Comparison of ENCODE assay signal across 17 cellular contexts in the genomic region with DNA sequence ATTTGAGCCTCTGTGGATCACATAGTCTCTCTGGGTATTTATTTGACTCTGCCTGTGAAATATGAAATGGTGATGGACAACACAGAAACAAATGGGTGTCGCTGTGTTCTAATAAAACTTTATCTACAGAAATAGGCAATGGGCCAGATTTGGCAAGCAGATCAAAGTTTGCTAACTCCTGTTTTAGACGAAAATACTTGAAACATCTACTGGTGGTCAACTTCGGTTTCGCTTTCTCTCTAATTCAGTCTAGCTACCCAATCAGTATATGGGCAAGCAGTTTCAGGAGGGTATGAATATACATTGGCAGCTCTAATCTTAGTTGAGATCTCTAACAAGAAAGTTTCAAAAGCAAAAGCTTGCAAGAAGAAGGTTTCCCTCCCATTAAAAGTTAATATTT.
A peak's percentile ranks its signal among the peaks of the same experiment; 100 is the strongest.
DNase-seq lines count a peak whose midpoint lies in the region; ATAC-seq and TF ChIP-seq lines count a peak whose summit lies in the region.
"Had no signal": no experiment of that assay in that cellular context is flagged by ENCODE, and none has a peak within 500 bp of the region (broad histone marks: within the 10 kb centered on the region; RNA-seq: fewer than 3 reads in every experiment).

No MANE protein-coding gene starts in this region.

- intact Hi-C loops in posterior vena cava (cut with DNase I), result no loop called here

- H3K4me1 ChIP-seq in SJCRH30, result no peaks in the 10 kb centered on the region
- H3K4me1 ChIP-seq: BLaER1 had no signal

- ATAC-seq in GM19043 (IDR thresholded peaks at IDR 0.05; ENCODE audit: low read depth, unreplicated experiment) (peak; percentile 97), GM21619 (IDR thresholded peaks at IDR 0.05; ENCODE audit: unreplicated experiment) (peak; percentile 87), HG03196 (IDR thresholded peaks at IDR 0.05; ENCODE audit: unreplicated experiment) (peak; percentile 90), SK-N-SH treated with all-trans-retinoic acid at 6 μM for 48 hours (no peak)
- ATAC-seq: left cardiac atrium, mucosa of descending colon, Panc1, sciatic nerve had no signal

- DNase-seq in SJCRH30, result no peak
- DNase-seq in posterior vena cava (ENCODE audit: low spot score), result no peak
- no peak for DNase-seq in occipital lobe (lab: John Stamatoyannopoulos, UW)
- DNase-seq: activated CD4-positive, alpha-beta memory T cell treated with anti-CD3 and anti-CD28 coated beads for 36 hours; central memory CD4-positive, alpha-beta T cell; left cardiac atrium; MG63; mucosa of descending colon; NCI-H2081; NCI-H526 had no signal

- no peak overlapping the region for H3K27ac ChIP-seq in SJCRH30
- H3K27ac ChIP-seq: BLaER1 had no signal

- no peaks in the 10 kb centered on the region for H3K27me3 ChIP-seq in SJCRH30
- H3K27me3 ChIP-seq: BLaER1, MG63 had no signal

- H3K36me3 ChIP-seq in SJCRH30, result no peaks in the 10 kb centered on the region
- H3K36me3 ChIP-seq: BLaER1, MG63 had no signal

- H3K9me3 ChIP-seq in SJCRH30 (replicated peaks), result no peaks in the 10 kb centered on the region
- H3K9me3 ChIP-seq: MG63, mucosa of descending colon had no signal

- H3K4me3 ChIP-seq in SJCRH30, result no peak overlapping the region
- H3K4me3 ChIP-seq: BLaER1, MG63, mucosa of descending colon had no signal

TF ChIP-seq in SK-N-SH treated with all-trans-retinoic acid at 6 μM for 48 hours, 23 proteins besides CTCF, POLR2A, EP300 and RAD21:
- TF ChIP-seq ZFP3 (CRISPR knock-in tag; IDR thresholded peaks at IDR 0.05), result no peak
- no peak for TF ChIP-seq CSDC2 (CRISPR knock-in tag; IDR thresholded peaks at IDR 0.05)
- TF ChIP-seq ZC3H10 (CRISPR knock-in tag; IDR thresholded peaks at IDR 0.05), result no peak
- no peak for TF ChIP-seq ESRRG (CRISPR knock-in tag; IDR thresholded peaks at IDR 0.05)
- TF ChIP-seq ZNF70 (CRISPR knock-in tag; IDR thresholded peaks at IDR 0.05), result no peak
- no peak for TF ChIP-seq ZNF565 (CRISPR knock-in tag; conservative IDR thresholded peaks at IDR 0.05; ENCODE audit: low read depth)
- TF ChIP-seq TOX (CRISPR knock-in tag; IDR thresholded peaks at IDR 0.05; ENCODE audit: borderline replicate concordance), result no peak
- TF ChIP-seq ARNTL (CRISPR knock-in tag; IDR thresholded peaks at IDR 0.05; ENCODE audit: borderline replicate concordance, low read depth), result no peak
- no peak for TF ChIP-seq ZFP30 (CRISPR knock-in tag; IDR thresholded peaks at IDR 0.05)
- TF ChIP-seq PPARA (CRISPR knock-in tag; IDR thresholded peaks at IDR 0.05; ENCODE audit: borderline replicate concordance), result no peak
- TF ChIP-seq, protein P1, sequence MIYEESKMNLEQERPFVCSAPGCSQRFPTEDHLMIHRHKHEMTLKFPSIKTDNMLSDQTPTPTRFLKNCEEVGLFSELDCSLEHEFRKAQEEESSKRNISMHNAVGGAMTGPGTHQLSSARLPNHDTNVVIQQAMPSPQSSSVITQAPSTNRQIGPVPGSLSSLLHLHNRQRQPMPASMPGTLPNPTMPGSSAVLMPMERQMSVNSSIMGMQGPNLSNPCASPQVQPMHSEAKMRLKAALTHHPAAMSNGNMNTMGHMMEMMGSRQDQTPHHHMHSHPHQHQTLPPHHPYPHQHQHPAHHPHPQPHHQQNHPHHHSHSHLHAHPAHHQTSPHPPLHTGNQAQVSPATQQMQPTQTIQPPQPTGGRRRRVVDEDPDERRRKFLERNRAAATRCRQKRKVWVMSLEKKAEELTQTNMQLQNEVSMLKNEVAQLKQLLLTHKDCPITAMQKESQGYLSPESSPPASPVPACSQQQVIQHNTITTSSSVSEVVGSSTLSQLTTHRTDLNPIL (CRISPR knock-in tag; IDR thresholded peaks at IDR 0.05; ENCODE audit: low read depth), result no peak
- TF ChIP-seq, protein P2, sequence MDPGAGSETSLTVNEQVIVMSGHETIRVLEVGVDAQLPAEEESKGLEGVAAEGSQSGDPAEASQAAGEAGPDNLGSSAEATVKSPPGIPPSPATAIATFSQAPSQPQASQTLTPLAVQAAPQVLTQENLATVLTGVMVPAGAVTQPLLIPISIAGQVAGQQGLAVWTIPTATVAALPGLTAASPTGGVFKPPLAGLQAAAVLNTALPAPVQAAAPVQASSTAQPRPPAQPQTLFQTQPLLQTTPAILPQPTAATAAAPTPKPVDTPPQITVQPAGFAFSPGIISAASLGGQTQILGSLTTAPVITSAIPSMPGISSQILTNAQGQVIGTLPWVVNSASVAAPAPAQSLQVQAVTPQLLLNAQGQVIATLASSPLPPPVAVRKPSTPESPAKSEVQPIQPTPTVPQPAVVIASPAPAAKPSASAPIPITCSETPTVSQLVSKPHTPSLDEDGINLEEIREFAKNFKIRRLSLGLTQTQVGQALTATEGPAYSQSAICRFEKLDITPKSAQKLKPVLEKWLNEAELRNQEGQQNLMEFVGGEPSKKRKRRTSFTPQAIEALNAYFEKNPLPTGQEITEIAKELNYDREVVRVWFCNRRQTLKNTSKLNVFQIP (CRISPR knock-in tag; IDR thresholded peaks at IDR 0.05; ENCODE audit: borderline replicate concordance, low read depth), result no peak
- no peak for TF ChIP-seq OSR1 (CRISPR knock-in tag; IDR thresholded peaks at IDR 0.05)
TF ChIP-seq in SK-N-SH treated with all-trans-retinoic acid at 6 μM for 48 hours: peak in this region for 0.
